In the genomic region with DNA sequence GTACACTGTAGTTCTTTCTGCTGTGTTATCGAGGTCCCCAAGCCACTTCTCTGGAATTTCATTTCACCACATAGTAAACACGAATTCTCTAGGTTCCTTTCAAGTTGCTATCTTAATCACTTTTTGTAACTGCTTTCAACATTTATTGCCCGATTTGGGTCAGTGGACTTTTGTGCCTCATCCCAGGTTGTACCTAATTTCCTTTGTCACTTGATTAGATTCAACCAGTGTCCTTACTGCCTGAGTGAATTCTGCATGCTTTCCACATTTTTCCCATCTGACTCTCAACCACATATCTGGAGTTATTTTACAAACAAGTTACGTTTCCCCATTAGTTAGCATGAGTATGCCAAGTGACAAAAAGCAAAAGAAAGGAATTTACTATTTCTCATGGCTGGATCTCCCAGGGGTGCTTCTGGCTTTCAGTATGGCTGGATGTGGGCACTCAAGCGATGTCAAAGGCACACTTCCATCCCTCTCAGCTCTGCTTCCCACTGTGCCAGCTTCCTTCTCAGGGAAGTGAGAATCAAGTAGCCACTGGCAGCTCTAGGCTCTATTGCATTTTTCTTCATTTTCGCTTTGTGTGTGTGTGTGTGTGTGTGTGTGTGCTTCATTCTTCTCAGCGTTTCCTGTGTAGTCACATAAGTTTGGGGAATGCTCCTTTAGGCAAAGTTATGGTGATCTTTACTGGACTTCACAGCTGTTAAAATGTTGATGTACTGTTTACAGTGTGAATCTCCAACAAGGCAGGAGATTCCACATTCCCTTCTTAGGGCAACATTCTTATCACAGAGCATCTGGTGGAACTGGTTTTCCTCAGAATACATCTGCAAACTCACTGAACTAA, we compare ENCODE assay signal across 1 cellular context.
TF ChIP-seq lines count a peak whose summit lies in the region.

No MANE protein-coding gene starts in this region.

TF ChIP-seq in HepG2, 621 proteins besides CTCF, POLR2A, EP300 and RAD21 (continued from another document and continues in another):
- TF ChIP-seq HDAC2 (CRISPR knock-in tag; IDR thresholded peaks at IDR 0.05) (peak; percentile 66; the same call in 1 of the 2 replicates), NFKBIZ (CRISPR knock-in tag; IDR thresholded peaks at IDR 0.05) (0 out of 2 replicates have a peak, but pooled peaks have one; percentile 51), ZNF337 (CRISPR knock-in tag; IDR thresholded peaks at IDR 0.05; ENCODE audit: borderline replicate concordance, low read depth) (no peak), PLRG1 (conservative IDR thresholded peaks at IDR 0.05) (no peak), MBNL3 (CRISPR knock-in tag; conservative IDR thresholded peaks at IDR 0.05) (no peak), NAIF1 (CRISPR knock-in tag; IDR thresholded peaks at IDR 0.05; ENCODE audit: borderline replicate concordance) (no peak), ZNF292 (CRISPR knock-in tag; IDR thresholded peaks at IDR 0.05; ENCODE audit: borderline replicate concordance, low read depth) (0 out of 2 replicates have a peak, but pooled peaks have one; percentile 29), ZNF546 (CRISPR knock-in tag; conservative IDR thresholded peaks at IDR 0.05) (no peak), CREB1 (IDR thresholded peaks at IDR 0.05) (no peak), CREB1 (CRISPR knock-in tag; IDR thresholded peaks at IDR 0.05) (peak; percentile 39; the same call in 1 of the 2 replicates), ZFP90 (CRISPR knock-in tag; IDR thresholded peaks at IDR 0.05; ENCODE audit: borderline replicate concordance) (no peak), ASH2L (IDR thresholded peaks at IDR 0.05; ENCODE audit: insufficient read length, low read depth, low read length) (peak; percentile 24), HHEX (CRISPR knock-in tag; IDR thresholded peaks at IDR 0.05) (peak; percentile 54; the same call in 1 of the 2 replicates), IKZF4 (CRISPR knock-in tag; IDR thresholded peaks at IDR 0.05; ENCODE audit: borderline replicate concordance, low read depth, not compliant biosample characterization) (no peak), TCF7L2 (IDR thresholded peaks at IDR 0.05; ENCODE audit: low read depth, low read length) (peak; percentile 89), ZNF430 (CRISPR knock-in tag; IDR thresholded peaks at IDR 0.05) (no peak), U2AF1 (optimal IDR thresholded peaks at IDR 0.05; ENCODE audit: low read depth, low read length) (no peak), SPEN (CRISPR knock-in tag; IDR thresholded peaks at IDR 0.05; ENCODE audit: low read depth) (no peak), RELA (CRISPR knock-in tag; IDR thresholded peaks at IDR 0.05) (no peak), FOXK1 (CRISPR knock-in tag; IDR thresholded peaks at IDR 0.05; ENCODE audit: borderline replicate concordance, low read depth) (peak; percentile 22; the same call in 1 of the 2 replicates), PPARG (CRISPR knock-in tag; conservative IDR thresholded peaks at IDR 0.05) (peak; percentile 48; the same call in 1 of the 2 replicates), TCF7 (IDR thresholded peaks at IDR 0.05; ENCODE audit: low read depth) (peak; percentile 84), ZBTB38 (CRISPR knock-in tag; IDR thresholded peaks at IDR 0.05) (no peak), ZNF180 (CRISPR knock-in tag; IDR thresholded peaks at IDR 0.05; ENCODE audit: borderline replicate concordance, low read depth) (no peak), ZNF143 (CRISPR knock-in tag; IDR thresholded peaks at IDR 0.05) (no peak), SMAD3 (CRISPR knock-in tag; IDR thresholded peaks at IDR 0.05) (no peak), REL (CRISPR knock-in tag; conservative IDR thresholded peaks at IDR 0.05) (no peak), SMAD1 (CRISPR knock-in tag; IDR thresholded peaks at IDR 0.05; ENCODE audit: borderline replicate concordance, low read depth) (no peak), FOSL1 (CRISPR knock-in tag; IDR thresholded peaks at IDR 0.05; ENCODE audit: borderline replicate concordance) (no peak), MTF2 (CRISPR knock-in tag; IDR thresholded peaks at IDR 0.05; ENCODE audit: borderline replicate concordance) (no peak), SP4 (CRISPR knock-in tag; IDR thresholded peaks at IDR 0.05) (no peak), HMG20A (CRISPR knock-in tag; IDR thresholded peaks at IDR 0.05; ENCODE audit: borderline replicate concordance) (peak; percentile 57; the same call in 1 of the 2 replicates), ZSCAN30 (CRISPR knock-in tag; IDR thresholded peaks at IDR 0.05) (no peak)
- TF ChIP-seq, protein P1, sequence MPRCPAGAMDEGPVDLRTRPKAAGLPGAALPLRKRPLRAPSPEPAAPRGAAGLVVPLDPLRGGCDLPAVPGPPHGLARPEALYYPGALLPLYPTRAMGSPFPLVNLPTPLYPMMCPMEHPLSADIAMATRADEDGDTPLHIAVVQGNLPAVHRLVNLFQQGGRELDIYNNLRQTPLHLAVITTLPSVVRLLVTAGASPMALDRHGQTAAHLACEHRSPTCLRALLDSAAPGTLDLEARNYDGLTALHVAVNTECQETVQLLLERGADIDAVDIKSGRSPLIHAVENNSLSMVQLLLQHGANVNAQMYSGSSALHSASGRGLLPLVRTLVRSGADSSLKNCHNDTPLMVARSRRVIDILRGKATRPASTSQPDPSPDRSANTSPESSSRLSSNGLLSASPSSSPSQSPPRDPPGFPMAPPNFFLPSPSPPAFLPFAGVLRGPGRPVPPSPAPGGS (CRISPR knock-in tag; IDR thresholded peaks at IDR 0.05): no peak
- TF ChIP-seq, protein P2, sequence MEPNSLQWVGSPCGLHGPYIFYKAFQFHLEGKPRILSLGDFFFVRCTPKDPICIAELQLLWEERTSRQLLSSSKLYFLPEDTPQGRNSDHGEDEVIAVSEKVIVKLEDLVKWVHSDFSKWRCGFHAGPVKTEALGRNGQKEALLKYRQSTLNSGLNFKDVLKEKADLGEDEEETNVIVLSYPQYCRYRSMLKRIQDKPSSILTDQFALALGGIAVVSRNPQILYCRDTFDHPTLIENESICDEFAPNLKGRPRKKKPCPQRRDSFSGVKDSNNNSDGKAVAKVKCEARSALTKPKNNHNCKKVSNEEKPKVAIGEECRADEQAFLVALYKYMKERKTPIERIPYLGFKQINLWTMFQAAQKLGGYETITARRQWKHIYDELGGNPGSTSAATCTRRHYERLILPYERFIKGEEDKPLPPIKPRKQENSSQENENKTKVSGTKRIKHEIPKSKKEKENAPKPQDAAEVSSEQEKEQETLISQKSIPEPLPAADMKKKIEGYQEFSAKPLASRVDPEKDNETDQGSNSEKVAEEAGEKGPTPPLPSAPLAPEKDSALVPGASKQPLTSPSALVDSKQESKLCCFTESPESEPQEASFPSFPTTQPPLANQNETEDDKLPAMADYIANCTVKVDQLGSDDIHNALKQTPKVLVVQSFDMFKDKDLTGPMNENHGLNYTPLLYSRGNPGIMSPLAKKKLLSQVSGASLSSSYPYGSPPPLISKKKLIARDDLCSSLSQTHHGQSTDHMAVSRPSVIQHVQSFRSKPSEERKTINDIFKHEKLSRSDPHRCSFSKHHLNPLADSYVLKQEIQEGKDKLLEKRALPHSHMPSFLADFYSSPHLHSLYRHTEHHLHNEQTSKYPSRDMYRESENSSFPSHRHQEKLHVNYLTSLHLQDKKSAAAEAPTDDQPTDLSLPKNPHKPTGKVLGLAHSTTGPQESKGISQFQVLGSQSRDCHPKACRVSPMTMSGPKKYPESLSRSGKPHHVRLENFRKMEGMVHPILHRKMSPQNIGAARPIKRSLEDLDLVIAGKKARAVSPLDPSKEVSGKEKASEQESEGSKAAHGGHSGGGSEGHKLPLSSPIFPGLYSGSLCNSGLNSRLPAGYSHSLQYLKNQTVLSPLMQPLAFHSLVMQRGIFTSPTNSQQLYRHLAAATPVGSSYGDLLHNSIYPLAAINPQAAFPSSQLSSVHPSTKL (CRISPR knock-in tag; IDR thresholded peaks at IDR 0.05): peak; percentile 64; the same call in 1 of the 2 replicates
- TF ChIP-seq, protein P3, sequence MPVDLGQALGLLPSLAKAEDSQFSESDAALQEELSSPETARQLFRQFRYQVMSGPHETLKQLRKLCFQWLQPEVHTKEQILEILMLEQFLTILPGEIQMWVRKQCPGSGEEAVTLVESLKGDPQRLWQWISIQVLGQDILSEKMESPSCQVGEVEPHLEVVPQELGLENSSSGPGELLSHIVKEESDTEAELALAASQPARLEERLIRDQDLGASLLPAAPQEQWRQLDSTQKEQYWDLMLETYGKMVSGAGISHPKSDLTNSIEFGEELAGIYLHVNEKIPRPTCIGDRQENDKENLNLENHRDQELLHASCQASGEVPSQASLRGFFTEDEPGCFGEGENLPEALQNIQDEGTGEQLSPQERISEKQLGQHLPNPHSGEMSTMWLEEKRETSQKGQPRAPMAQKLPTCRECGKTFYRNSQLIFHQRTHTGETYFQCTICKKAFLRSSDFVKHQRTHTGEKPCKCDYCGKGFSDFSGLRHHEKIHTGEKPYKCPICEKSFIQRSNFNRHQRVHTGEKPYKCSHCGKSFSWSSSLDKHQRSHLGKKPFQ (CRISPR knock-in tag; IDR thresholded peaks at IDR 0.05; ENCODE audit: insufficient replicate concordance): no peak
- TF ChIP-seq, protein P4, sequence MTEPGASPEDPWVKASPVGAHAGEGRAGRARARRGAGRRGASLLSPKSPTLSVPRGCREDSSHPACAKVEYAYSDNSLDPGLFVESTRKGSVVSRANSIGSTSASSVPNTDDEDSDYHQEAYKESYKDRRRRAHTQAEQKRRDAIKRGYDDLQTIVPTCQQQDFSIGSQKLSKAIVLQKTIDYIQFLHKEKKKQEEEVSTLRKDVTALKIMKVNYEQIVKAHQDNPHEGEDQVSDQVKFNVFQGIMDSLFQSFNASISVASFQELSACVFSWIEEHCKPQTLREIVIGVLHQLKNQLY (CRISPR knock-in tag; IDR thresholded peaks at IDR 0.05): no peak
- TF ChIP-seq, protein P5, sequence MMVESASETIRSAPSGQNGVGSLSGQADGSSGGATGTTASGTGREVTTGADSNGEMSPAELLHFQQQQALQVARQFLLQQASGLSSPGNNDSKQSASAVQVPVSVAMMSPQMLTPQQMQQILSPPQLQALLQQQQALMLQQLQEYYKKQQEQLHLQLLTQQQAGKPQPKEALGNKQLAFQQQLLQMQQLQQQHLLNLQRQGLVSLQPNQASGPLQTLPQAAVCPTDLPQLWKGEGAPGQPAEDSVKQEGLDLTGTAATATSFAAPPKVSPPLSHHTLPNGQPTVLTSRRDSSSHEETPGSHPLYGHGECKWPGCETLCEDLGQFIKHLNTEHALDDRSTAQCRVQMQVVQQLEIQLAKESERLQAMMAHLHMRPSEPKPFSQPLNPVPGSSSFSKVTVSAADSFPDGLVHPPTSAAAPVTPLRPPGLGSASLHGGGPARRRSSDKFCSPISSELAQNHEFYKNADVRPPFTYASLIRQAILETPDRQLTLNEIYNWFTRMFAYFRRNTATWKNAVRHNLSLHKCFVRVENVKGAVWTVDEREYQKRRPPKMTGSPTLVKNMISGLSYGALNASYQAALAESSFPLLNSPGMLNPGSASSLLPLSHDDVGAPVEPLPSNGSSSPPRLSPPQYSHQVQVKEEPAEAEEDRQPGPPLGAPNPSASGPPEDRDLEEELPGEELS (CRISPR knock-in tag; IDR thresholded peaks at IDR 0.05): peak; percentile 79
- TF ChIP-seq, protein P6, sequence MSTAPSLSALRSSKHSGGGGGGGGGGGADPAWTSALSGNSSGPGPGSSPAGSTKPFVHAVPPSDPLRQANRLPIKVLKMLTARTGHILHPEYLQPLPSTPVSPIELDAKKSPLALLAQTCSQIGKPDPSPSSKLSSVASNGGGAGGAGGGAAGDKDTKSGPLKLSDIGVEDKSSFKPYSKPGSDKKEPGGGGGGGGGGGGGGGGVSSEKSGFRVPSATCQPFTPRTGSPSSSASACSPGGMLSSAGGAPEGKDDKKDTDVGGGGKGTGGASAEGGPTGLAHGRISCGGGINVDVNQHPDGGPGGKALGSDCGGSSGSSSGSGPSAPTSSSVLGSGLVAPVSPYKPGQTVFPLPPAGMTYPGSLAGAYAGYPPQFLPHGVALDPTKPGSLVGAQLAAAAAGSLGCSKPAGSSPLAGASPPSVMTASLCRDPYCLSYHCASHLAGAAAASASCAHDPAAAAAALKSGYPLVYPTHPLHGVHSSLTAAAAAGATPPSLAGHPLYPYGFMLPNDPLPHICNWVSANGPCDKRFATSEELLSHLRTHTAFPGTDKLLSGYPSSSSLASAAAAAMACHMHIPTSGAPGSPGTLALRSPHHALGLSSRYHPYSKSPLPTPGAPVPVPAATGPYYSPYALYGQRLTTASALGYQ (CRISPR knock-in tag; IDR thresholded peaks at IDR 0.05): peak; percentile 53; the same call in 1 of the 2 replicates
- TF ChIP-seq, protein P7, sequence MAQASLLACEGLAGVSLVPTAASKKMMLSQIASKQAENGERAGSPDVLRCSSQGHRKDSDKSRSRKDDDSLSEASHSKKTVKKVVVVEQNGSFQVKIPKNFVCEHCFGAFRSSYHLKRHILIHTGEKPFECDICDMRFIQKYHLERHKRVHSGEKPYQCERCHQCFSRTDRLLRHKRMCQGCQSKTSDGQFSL (CRISPR knock-in tag; IDR thresholded peaks at IDR 0.05): no peak
- TF ChIP-seq, protein P8, sequence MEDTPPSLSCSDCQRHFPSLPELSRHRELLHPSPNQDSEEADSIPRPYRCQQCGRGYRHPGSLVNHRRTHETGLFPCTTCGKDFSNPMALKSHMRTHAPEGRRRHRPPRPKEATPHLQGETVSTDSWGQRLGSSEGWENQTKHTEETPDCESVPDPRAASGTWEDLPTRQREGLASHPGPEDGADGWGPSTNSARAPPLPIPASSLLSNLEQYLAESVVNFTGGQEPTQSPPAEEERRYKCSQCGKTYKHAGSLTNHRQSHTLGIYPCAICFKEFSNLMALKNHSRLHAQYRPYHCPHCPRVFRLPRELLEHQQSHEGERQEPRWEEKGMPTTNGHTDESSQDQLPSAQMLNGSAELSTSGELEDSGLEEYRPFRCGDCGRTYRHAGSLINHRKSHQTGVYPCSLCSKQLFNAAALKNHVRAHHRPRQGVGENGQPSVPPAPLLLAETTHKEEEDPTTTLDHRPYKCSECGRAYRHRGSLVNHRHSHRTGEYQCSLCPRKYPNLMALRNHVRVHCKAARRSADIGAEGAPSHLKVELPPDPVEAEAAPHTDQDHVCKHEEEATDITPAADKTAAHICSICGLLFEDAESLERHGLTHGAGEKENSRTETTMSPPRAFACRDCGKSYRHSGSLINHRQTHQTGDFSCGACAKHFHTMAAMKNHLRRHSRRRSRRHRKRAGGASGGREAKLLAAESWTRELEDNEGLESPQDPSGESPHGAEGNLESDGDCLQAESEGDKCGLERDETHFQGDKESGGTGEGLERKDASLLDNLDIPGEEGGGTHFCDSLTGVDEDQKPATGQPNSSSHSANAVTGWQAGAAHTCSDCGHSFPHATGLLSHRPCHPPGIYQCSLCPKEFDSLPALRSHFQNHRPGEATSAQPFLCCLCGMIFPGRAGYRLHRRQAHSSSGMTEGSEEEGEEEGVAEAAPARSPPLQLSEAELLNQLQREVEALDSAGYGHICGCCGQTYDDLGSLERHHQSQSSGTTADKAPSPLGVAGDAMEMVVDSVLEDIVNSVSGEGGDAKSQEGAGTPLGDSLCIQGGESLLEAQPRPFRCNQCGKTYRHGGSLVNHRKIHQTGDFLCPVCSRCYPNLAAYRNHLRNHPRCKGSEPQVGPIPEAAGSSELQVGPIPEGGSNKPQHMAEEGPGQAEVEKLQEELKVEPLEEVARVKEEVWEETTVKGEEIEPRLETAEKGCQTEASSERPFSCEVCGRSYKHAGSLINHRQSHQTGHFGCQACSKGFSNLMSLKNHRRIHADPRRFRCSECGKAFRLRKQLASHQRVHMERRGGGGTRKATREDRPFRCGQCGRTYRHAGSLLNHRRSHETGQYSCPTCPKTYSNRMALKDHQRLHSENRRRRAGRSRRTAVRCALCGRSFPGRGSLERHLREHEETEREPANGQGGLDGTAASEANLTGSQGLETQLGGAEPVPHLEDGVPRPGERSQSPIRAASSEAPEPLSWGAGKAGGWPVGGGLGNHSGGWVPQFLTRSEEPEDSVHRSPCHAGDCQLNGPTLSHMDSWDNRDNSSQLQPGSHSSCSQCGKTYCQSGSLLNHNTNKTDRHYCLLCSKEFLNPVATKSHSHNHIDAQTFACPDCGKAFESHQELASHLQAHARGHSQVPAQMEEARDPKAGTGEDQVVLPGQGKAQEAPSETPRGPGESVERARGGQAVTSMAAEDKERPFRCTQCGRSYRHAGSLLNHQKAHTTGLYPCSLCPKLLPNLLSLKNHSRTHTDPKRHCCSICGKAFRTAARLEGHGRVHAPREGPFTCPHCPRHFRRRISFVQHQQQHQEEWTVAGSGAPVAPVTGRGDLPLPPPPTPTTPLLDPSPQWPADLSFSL (CRISPR knock-in tag; IDR thresholded peaks at IDR 0.05): peak; percentile 57
